Comparison of ENCODE assay signal across 17 cellular contexts in the genomic region with DNA sequence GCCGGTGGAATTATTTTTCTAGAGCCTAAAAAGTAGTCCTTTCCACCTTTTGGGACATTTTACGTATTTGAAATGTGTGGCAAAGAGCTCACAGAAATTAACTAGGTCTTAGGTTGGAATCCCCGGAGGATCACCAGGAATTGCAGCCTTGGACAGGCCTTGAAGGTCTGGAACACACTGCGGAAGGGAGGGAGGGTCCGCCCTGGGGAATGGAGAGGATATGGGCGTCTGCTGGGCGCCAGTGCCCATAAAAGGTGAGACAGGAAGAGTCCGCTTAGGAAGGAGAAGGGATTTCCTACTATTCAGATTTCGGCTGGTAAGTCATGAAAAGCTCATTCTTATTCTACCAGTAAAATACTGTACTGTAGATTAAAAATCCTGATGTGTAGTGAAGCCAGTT.
DNase-seq lines count a peak whose midpoint lies in the region; ATAC-seq and TF ChIP-seq lines count a peak whose summit lies in the region.
"Had no signal": no experiment of that assay in that cellular context is flagged by ENCODE, and none has a peak within 500 bp of the region (broad histone marks: within the 10 kb centered on the region; RNA-seq: fewer than 3 reads in every experiment).

No MANE protein-coding gene starts in this region.

- H3K4me1 ChIP-seq in subcutaneous abdominal adipose tissue (ENCODE audit: control insufficient read depth in 5 of 5, insufficient read depth in 5 of 5, low read length in 5 of 5) = peaks cover 18 to 72% (median 66%) of the 10 kb centered on the region in 5 donors

- H3K27me3 ChIP-seq in brain microvascular endothelial cell (replicated peaks) = no peaks in the 10 kb centered on the region
- no peaks in the 10 kb centered on the region for H3K27me3 ChIP-seq in layer of hippocampus (ENCODE audit: control insufficient read depth, insufficient read depth, low read length)
- H3K27me3 ChIP-seq in subcutaneous abdominal adipose tissue (ENCODE audit: control insufficient read depth in 5 of 5, insufficient read depth in 4 of 5, low read length in 5 of 5) = no peaks in the 10 kb centered on the region
- H3K27me3 ChIP-seq: ovary had no signal

- H3K9ac ChIP-seq in subcutaneous abdominal adipose tissue (ENCODE audit: low read length in 5 of 5) = peak overlapping the region in 1 of 5 donors; percentile 34

- H3K36me3 ChIP-seq in brain microvascular endothelial cell (replicated peaks) = peaks cover 48% of the 10 kb centered on the region
- H3K36me3 ChIP-seq in subcutaneous abdominal adipose tissue (ENCODE audit: control insufficient read depth in 5 of 5, insufficient read depth in 5 of 5, low read length in 5 of 5) = peaks cover 3 to 25% (median 5%) of the 10 kb centered on the region in 5 donors
- H3K36me3 ChIP-seq: ovary had no signal

- no peak for DNase-seq in brain microvascular endothelial cell
- no peak for DNase-seq in ecto neural progenitor cell (ENCODE audit: low spot score)
- DNase-seq in activated CD4-positive, alpha-beta T cell treated with anti-CD3 and anti-CD28 coated beads for 48 hours = no peak
- no peak for DNase-seq in NCI-H1417 (lab: John Stamatoyannopoulos, UW)
- DNase-seq: activated CD4-positive, alpha-beta T cell treated with anti-CD3 and anti-CD28 coated beads for 4 hours; activated naive CD8-positive, alpha-beta T cell treated with anti-CD3 and anti-CD28 coated beads, Interleukin-2, amount 50 U/mL, for 24 hours; H7; NCI-H187; NCI-H510A treated with DMSO at 0.1 percent for 48 hours; ovary; stimulated activated CD4-positive, alpha-beta T cell treated with anti-CD3 and anti-CD28 coated beads, Interleukin-15, amount 100 ng/mL, for 24 hours; T-helper 2 cell had no signal

- peak; percentile 21 for ATAC-seq in GM19438 (IDR thresholded peaks at IDR 0.05; ENCODE audit: low read depth, unreplicated experiment)
- ATAC-seq in GM18520 (IDR thresholded peaks at IDR 0.05; ENCODE audit: unreplicated experiment) = no peak
- ATAC-seq: activated naive CD8-positive, alpha-beta T cell treated with anti-CD3 and anti-CD28 coated beads, Interleukin-2, amount 50 U/mL, for 24 hours; Panc1 had no signal

- no peak for TF ChIP-seq CTCF in brain microvascular endothelial cell (IDR thresholded peaks at IDR 0.05; ENCODE audit: low read depth, low read length, missing control alignments)

- no peaks in the 10 kb centered on the region for H3K9me3 ChIP-seq in subcutaneous abdominal adipose tissue (ENCODE audit: control insufficient read depth in 5 of 5, low read length in 5 of 5)
- H3K9me3 ChIP-seq: ovary had no signal

- H3K27ac ChIP-seq in brain microvascular endothelial cell = peak overlapping the region; percentile 98
- peak overlapping the region; percentile 1 for H3K27ac ChIP-seq in layer of hippocampus (ENCODE audit: low read depth, low read length)
- peak overlapping the region; percentile 99 for H3K27ac ChIP-seq in subcutaneous abdominal adipose tissue (ENCODE audit: low read depth, low read length)
- H3K27ac ChIP-seq: ovary had no signal

- in situ Hi-C loops in brain microvascular endothelial cell (cut with HindIII; ENCODE audit: low pct_ligation_motif_present, low sequenced_read_pairs) = no loop called here

- H3K4me3 ChIP-seq in brain microvascular endothelial cell (ENCODE audit: low read depth, low read length) = no peak overlapping the region
- no peak overlapping the region for H3K4me3 ChIP-seq in subcutaneous abdominal adipose tissue (ENCODE audit: low read depth in 1 of 5, low read length in 5 of 5)
- H3K4me3 ChIP-seq: ovary had no signal

Comparison
In these comparisons a context has a peak if more than half of its experiments do, and no peak if none do; other contexts are left out.
1. H3K27ac ChIP-seq: peak in every context shown above with its lines; median percentile 99 in subcutaneous abdominal adipose tissue; 98 in brain microvascular endothelial cell; 1 in layer of hippocampus.